ENCODE assay signal across 8 cellular contexts in genomic region chr3:132180337-132180791, GRCh38.
DNase-seq lines count a peak whose midpoint lies in the region; ATAC-seq and TF ChIP-seq lines count a peak whose summit lies in the region.

No MANE protein-coding gene starts in this region.

- intact Hi-C loops in adrenal gland (cut with DNase I) = loop anchor here in 1 of 2 donors (10.0 kb wide), 1 partner anchor 146 kb away; the partner anchor contains the start of gene CPNE4
- intact Hi-C loops in upper lobe of right lung (cut with DNase I) = no loop called here

- no peak for TF ChIP-seq POLR2A in adrenal gland (IDR thresholded peaks at IDR 0.05)

- no peaks in the 10 kb centered on the region for H3K9me3 Mint-ChIP-seq in activated T-cell treated with anti-CD3 and anti-CD28 coated beads, Interleukin-2, amount 50 U/mL, for 72 hours
- H3K9me3 Mint-ChIP-seq in immature natural killer cell = no peaks in the 10 kb centered on the region

- H3K36me3 ChIP-seq in adrenal gland (replicated peaks in 1 of 2) (no peaks in the 10 kb centered on the region), upper lobe of right lung (no peaks in the 10 kb centered on the region)

- H3K27me3 ChIP-seq in adrenal gland (no peaks in the 10 kb centered on the region), upper lobe of right lung (no peaks in the 10 kb centered on the region)

- H3K36me3 Mint-ChIP-seq in activated T-cell treated with anti-CD3 and anti-CD28 coated beads, Interleukin-2, amount 50 U/mL, for 72 hours (ENCODE audit: insufficient read depth in 2 of 2) = no peaks in the 10 kb centered on the region
- H3K36me3 Mint-ChIP-seq in immature natural killer cell = no peaks in the 10 kb centered on the region

- H3K4me1 ChIP-seq in adrenal gland (replicated peaks in 1 of 2) = no peaks in the 10 kb centered on the region
- no peaks in the 10 kb centered on the region for H3K4me1 ChIP-seq in upper lobe of right lung

- peaks cover 5% of the 10 kb centered on the region for H3K4me1 Mint-ChIP-seq in activated T-cell treated with anti-CD3 and anti-CD28 coated beads, Interleukin-2, amount 50 U/mL, for 72 hours (ENCODE audit: low read depth)
- H3K4me1 Mint-ChIP-seq in immature natural killer cell = peaks cover 0 to 2% of the 10 kb centered on the region in 2 donors

- TF ChIP-seq CTCF in adrenal gland (IDR thresholded peaks at IDR 0.05) (peak; percentile 31 to 49 (median 38)), upper lobe of right lung (IDR thresholded peaks at IDR 0.05) (peak; percentile 50)

- peak in 1 of 2 donors; percentile 6 for DNase-seq in activated T-cell treated with anti-CD3 and anti-CD28 coated beads, Interleukin-2, amount 50 U/mL, for 72 hours
- no peak for DNase-seq in activated T-cell treated with anti-CD3 and anti-CD28 coated beads, Interleukin-2, amount 50 U/mL, for 1 hour
- DNase-seq in NCI-H2227 treated with DMSO at 0.1 percent for 48 hours (lab: John Stamatoyannopoulos, UW) (peak; percentile 42), adrenal gland (no peak), immature natural killer cell (peak in 2 of 3 donors; percentile 4 to 21), upper lobe of right lung (no peak)
- DNase-seq in activated naive CD4-positive, alpha-beta T cell (lab: John Stamatoyannopoulos, UW) = no peak

- H3K4me3 Mint-ChIP-seq in activated T-cell treated with anti-CD3 and anti-CD28 coated beads, Interleukin-2, amount 50 U/mL, for 72 hours = no peak overlapping the region
- H3K4me3 Mint-ChIP-seq in immature natural killer cell = no peak overlapping the region

- H3K27ac ChIP-seq in adrenal gland = no peak overlapping the region
- no peak overlapping the region for H3K27ac ChIP-seq in upper lobe of right lung

- H3K9me3 ChIP-seq in adrenal gland (replicated peaks in 1 of 3) (no peaks in the 10 kb centered on the region), upper lobe of right lung (no peaks in the 10 kb centered on the region)

- ATAC-seq in activated T-cell treated with anti-CD3 and anti-CD28 coated beads, Interleukin-2, amount 50 U/mL, for 72 hours (replicated peaks in 1 of 2) = peak; percentile 44 to 57
- ATAC-seq in HG02943 (IDR thresholded peaks at IDR 0.05; ENCODE audit: low read depth, unreplicated experiment) = peak; percentile 74
- peak; percentile 59 for ATAC-seq in upper lobe of right lung

- H3K4me3 ChIP-seq in adrenal gland (no peak overlapping the region), upper lobe of right lung (no peak overlapping the region)

- H3K27ac Mint-ChIP-seq in activated T-cell treated with anti-CD3 and anti-CD28 coated beads, Interleukin-2, amount 50 U/mL, for 72 hours = no peak overlapping the region
- no peak overlapping the region for H3K27ac Mint-ChIP-seq in immature natural killer cell

- WGBS in adrenal gland, 4 donors = 6 to 13% (median 10%) methylated on average over 3 of the region's 3 CpGs

- H3K27me3 Mint-ChIP-seq in activated T-cell treated with anti-CD3 and anti-CD28 coated beads, Interleukin-2, amount 50 U/mL, for 72 hours (ENCODE audit: low read depth) = peaks cover 9% of the 10 kb centered on the region
- peaks cover 0 to 3% (median 2%) of the 10 kb centered on the region in 3 donors for H3K27me3 Mint-ChIP-seq in immature natural killer cell (ENCODE audit: low read depth in 3 of 3)

Comparison
In these comparisons a context has a peak if more than half of its experiments do, and no peak if none do; other contexts are left out.
1. DNase-seq: peak in NCI-H2227 treated with DMSO at 0.1 percent for 48 hours (single experiment) and immature natural killer cell (2 of 3); none in activated T-cell treated with anti-CD3 and anti-CD28 coated beads, Interleukin-2, amount 50 U/mL, for 1 hour (single experiment), adrenal gland (0 of 7), upper lobe of right lung (single experiment) and activated naive CD4-positive, alpha-beta T cell (0 of 4).
2. Peak in every context shown above with its lines, with median percentiles within 50 percentile points of each other: ATAC-seq.